Comparison of ENCODE assay signal across 22 cellular contexts in genomic region chr14:79295385-79295784, GRCh38.
"Had no signal": no experiment of that assay in that cellular context is flagged by ENCODE, and none has a peak within 500 bp of the region (broad histone marks: within the 10 kb centered on the region; RNA-seq: fewer than 3 reads in every experiment).

No MANE protein-coding gene starts in this region.

- H3K4me3 ChIP-seq: coronary artery, dorsolateral prefrontal cortex, esophagus muscularis mucosa, gastroesophageal sphincter, heart left ventricle, hepatocyte, left lung, lower lobe of right lung had no signal

- ATAC-seq: foreskin keratinocyte, gastroesophageal sphincter, heart left ventricle, left cardiac atrium, left ventricle myocardium superior had no signal

- H3K9me3 ChIP-seq: esophagus muscularis mucosa, gastroesophageal sphincter, heart left ventricle, left lung, lower lobe of right lung had no signal

- H3K27ac ChIP-seq: coronary artery, foreskin keratinocyte, hepatocyte, left lung, lower lobe of right lung had no signal

- H3K4me1 ChIP-seq: foreskin keratinocyte, heart left ventricle, left lung, lower lobe of right lung had no signal

- H3K36me3 ChIP-seq: esophagus muscularis mucosa, gastroesophageal sphincter, heart left ventricle, left lung, lower lobe of right lung had no signal

- DNase-seq: dermis blood vessel endothelial cell; dorsolateral prefrontal cortex; effector CD4-positive, alpha-beta T cell; effector memory CD4-positive, alpha-beta T cell; foreskin keratinocyte; heart left ventricle; hypothalamus; immature natural killer cell; islet precursor cell; kidney; kidney glomerular epithelial cell; left cardiac atrium; left lung; left ventricle myocardium superior; lower lobe of right lung; mammary epithelial cell; mesendoderm; midbrain had no signal

- H3K27me3 ChIP-seq: dorsolateral prefrontal cortex, esophagus muscularis mucosa, foreskin keratinocyte, gastroesophageal sphincter, hepatocyte, left lung had no signal
